Comparison of ENCODE assay signal across 10 cellular contexts in genomic region chr1:93670141-93670540, GRCh38. TPM values are rescaled to one million over a fixed set of nuclear protein-coding genes. Genes with fewer than 3 reads are reported as not detected.
A peak's percentile ranks its signal among the peaks of the same experiment; 100 is the strongest.
DNase-seq lines count a peak whose midpoint lies in the region; ATAC-seq and TF ChIP-seq lines count a peak whose summit lies in the region.
"Had no signal": no experiment of that assay in that cellular context is flagged by ENCODE, and none has a peak within 500 bp of the region (broad histone marks: within the 10 kb centered on the region; RNA-seq: fewer than 3 reads in every experiment).

No MANE protein-coding gene starts in this region.

- CTCF ChIA-PET in HEK293T (lab: Yijun Ruan, JAX), result interaction anchor here (0.6 to 0.7 kb wide), 2 partner anchors 41 to 152 kb away, joined by 3 read pairs; no protein-coding TSS in a partner anchor

- no peak for TF ChIP-seq POLR2A in prostate gland (IDR thresholded peaks at IDR 0.05)

- H3K27me3 ChIP-seq in RWPE2 (ENCODE audit: insufficient read depth, poor library complexity, severe bottlenecking) (no peaks in the 10 kb centered on the region), prostate gland (replicated peaks; ENCODE audit: insufficient read depth) (no peaks in the 10 kb centered on the region)

- no peaks in the 10 kb centered on the region for H3K9me3 Mint-ChIP-seq in activated T-helper 2 cell treated with anti-CD3 and anti-CD28 coated beads, Interferon-gamma antibody, Interleukin-2, Interleukin-4, amounts not matched to agents 10 μg/mL and 5 μg/mL and 100 μg/mL, durations not matched to agents 14 hours and 24 hours and 36 hours

- peaks cover 27% of the 10 kb centered on the region for H3K36me3 Mint-ChIP-seq in activated T-helper 2 cell treated with anti-CD3 and anti-CD28 coated beads, Interferon-gamma antibody, Interleukin-2, Interleukin-4, amounts not matched to agents 10 μg/mL and 5 μg/mL and 100 μg/mL, durations not matched to agents 14 hours and 24 hours and 36 hours (ENCODE audit: low read depth)

- POLR2A ChIA-PET in HEK293T (lab: Yijun Ruan, JAX), result interaction anchor here (0.6 to 1.0 kb wide), 3 partner anchors 9 to 138 kb away, joined by 3 to 4 read pairs (median 3); partner anchors contain the start of gene BCAR3

- H3K27ac ChIP-seq in RWPE2 (ENCODE audit: poor library complexity, severe bottlenecking), result peak overlapping the region; percentile 94
- H3K27ac ChIP-seq in prostate gland, result peak overlapping the region in 1 of 2 donors; percentile 37

- H3K9me3 ChIP-seq in RWPE2 (ENCODE audit: severe bottlenecking) (no peaks in the 10 kb centered on the region), prostate gland (no peaks in the 10 kb centered on the region)

- no peak overlapping the region for H3K4me3 ChIP-seq in RWPE2 (ENCODE audit: severe bottlenecking)
- no peak overlapping the region for H3K4me3 ChIP-seq in fibroblast of pulmonary artery (replicated peaks; ENCODE audit: low read depth, low read length)
- H3K4me3 ChIP-seq in prostate gland, result no peak overlapping the region

- no peaks in the 10 kb centered on the region for H3K27me3 Mint-ChIP-seq in activated T-helper 2 cell treated with anti-CD3 and anti-CD28 coated beads, Interferon-gamma antibody, Interleukin-2, Interleukin-4, amounts not matched to agents 10 μg/mL and 5 μg/mL and 100 μg/mL, durations not matched to agents 14 hours and 24 hours and 36 hours (ENCODE audit: low read depth)

- H3K4me1 ChIP-seq in RWPE2 (ENCODE audit: insufficient read depth, poor library complexity, severe bottlenecking) (peaks cover 89% of the 10 kb centered on the region), prostate gland (replicated peaks) (peaks cover 8% of the 10 kb centered on the region)

- in situ Hi-C loops in G401 (cut with HindIII; ENCODE audit: low sequenced_read_pairs), result no loop called here

- peaks cover 16% of the 10 kb centered on the region for H3K4me1 Mint-ChIP-seq in activated T-helper 2 cell treated with anti-CD3 and anti-CD28 coated beads, Interferon-gamma antibody, Interleukin-2, Interleukin-4, amounts not matched to agents 10 μg/mL and 5 μg/mL and 100 μg/mL, durations not matched to agents 14 hours and 24 hours and 36 hours (ENCODE audit: low read depth)

- ATAC-seq in RWPE2 (ENCODE audit: low read depth) (peak; percentile 24; the same call in 2 of the 3 replicates), HG03432 (IDR thresholded peaks at IDR 0.05; ENCODE audit: unreplicated experiment) (no peak)

- peak; percentile 25 for DNase-seq in G401 (ENCODE audit: low spot score)
- DNase-seq in RWPE2 (ENCODE audit: low spot score), result no peak
- peak; percentile 92 for DNase-seq in fibroblast of pulmonary artery (ENCODE audit: low read depth)
- DNase-seq in prostate gland (ENCODE audit: low spot score), result peak; percentile 89
- no peak for DNase-seq in HEK293T (ENCODE audit: extremely low spot score)
- no peak for DNase-seq in activated T-helper 2 cell treated with anti-CD3 and anti-CD28 coated beads, Interferon-gamma antibody, Interleukin-2, Interleukin-4, amounts not matched to agents 10 μg/mL and 5 μg/mL and 100 μg/mL, durations not matched to agents 14 hours and 24 hours and 36 hours (ENCODE audit: low spot score)
- no peak for DNase-seq in activated CD4-positive, alpha-beta T cell treated with anti-CD3 and anti-CD28 coated beads, Interleukin-2, amount 50 U/mL, for 4 hours
- DNase-seq: DMS53, NCI-H2227 treated with DMSO at 0.1 percent for 48 hours had no signal

- peaks cover 100% of the 10 kb centered on the region for H3K36me3 ChIP-seq in RWPE2 (ENCODE audit: low read depth)
- no peaks in the 10 kb centered on the region for H3K36me3 ChIP-seq in prostate gland

- TF ChIP-seq CTCF in RWPE2 (IDR thresholded peaks at IDR 0.05; ENCODE audit: poor library complexity, severe bottlenecking) (no peak), fibroblast of pulmonary artery (IDR thresholded peaks at IDR 0.05; ENCODE audit: low read length, missing control alignments) (no peak), prostate gland (IDR thresholded peaks at IDR 0.05) (no peak)

- intact Hi-C loops in prostate gland (cut with DNase I), result no loop called here
- intact Hi-C loops in activated T-helper 2 cell treated with anti-CD3 and anti-CD28 coated beads, Interferon-gamma antibody, Interleukin-2, Interleukin-4, amounts not matched to agents 10 μg/mL and 5 μg/mL and 100 μg/mL, durations not matched to agents 14 hours and 24 hours and 36 hours (cut with micrococcal nuclease), result no loop called here

- 33% methylated on average over 1 of the region's 1 CpG for WGBS in prostate gland

- H3K27ac Mint-ChIP-seq in activated T-helper 2 cell treated with anti-CD3 and anti-CD28 coated beads, Interferon-gamma antibody, Interleukin-2, Interleukin-4, amounts not matched to agents 10 μg/mL and 5 μg/mL and 100 μg/mL, durations not matched to agents 14 hours and 24 hours and 36 hours, result no peak overlapping the region

- H3K4me3 Mint-ChIP-seq in activated T-helper 2 cell treated with anti-CD3 and anti-CD28 coated beads, Interferon-gamma antibody, Interleukin-2, Interleukin-4, amounts not matched to agents 10 μg/mL and 5 μg/mL and 100 μg/mL, durations not matched to agents 14 hours and 24 hours and 36 hours (ENCODE audit: low read depth), result no peak overlapping the region

TF ChIP-seq in HEK293T, 16 proteins besides CTCF, POLR2A, EP300 and RAD21:
- TF ChIP-seq LEF1 (IDR thresholded peaks at IDR 0.05; ENCODE audit: borderline replicate concordance) (no peak), SUZ12 (IDR thresholded peaks at IDR 0.05) (no peak), BHLHE40 (IDR thresholded peaks at IDR 0.05; ENCODE audit: borderline replicate concordance) (no peak)

RNA-seq across cellular contexts. Expression of gene BCAR3, which starts 11.5 kb away (rescaled TPM):
- 2.3 and 3.3 TPM in 2 replicates for total RNA-seq in G401 (2014; rRNA removed; shearing (Covaris generic))
- 10 to 100 TPM; 22.9 to 52.8 TPM for total RNA-seq in prostate gland
- total RNA-seq in activated T-helper 2 cell treated with anti-CD3 and anti-CD28 coated beads, Interferon-gamma antibody, Interleukin-2, Interleukin-4, amounts not matched to agents 10 μg/mL and 5 μg/mL and 100 μg/mL, durations not matched to agents 14 hours and 24 hours and 36 hours, result 8.1 and 9.4 TPM in 2 replicates

Comparison
In these comparisons a context has a peak if more than half of its experiments do, and no peak if none do; other contexts are left out.
1. DNase-seq: peak in G401 (single experiment), fibroblast of pulmonary artery (single experiment) and prostate gland (single experiment); none in RWPE2 (single experiment), HEK293T (single experiment), activated T-helper 2 cell treated with anti-CD3 and anti-CD28 coated beads, Interferon-gamma antibody, Interleukin-2, Interleukin-4, amounts not matched to agents 10 μg/mL and 5 μg/mL and 100 μg/mL, durations not matched to agents 14 hours and 24 hours and 36 hours (single experiment) and activated CD4-positive, alpha-beta T cell treated with anti-CD3 and anti-CD28 coated beads, Interleukin-2, amount 50 U/mL, for 4 hours (0 of 2).